ENCODE assay signal across 1 cellular context in genomic region chr15:67542462-67543347, GRCh38.
TF ChIP-seq lines count a peak whose summit lies in the region.

Gene MAP2K5, plus strand, starts transcription at chr15:67542703. Its CDS starts 633 bp downstream, at chr15:67543336.

TF ChIP-seq in H1, 55 proteins besides CTCF, POLR2A, EP300 and RAD21 (continued from another document):
- TF ChIP-seq USF2 (IDR thresholded peaks at IDR 0.05; ENCODE audit: low read length) (no peak), EGR1 (IDR thresholded peaks at IDR 0.05; ENCODE audit: borderline replicate concordance, low read depth, low read length) (peak; percentile 24; the same call in 1 of the 2 replicates), FOSL1 (IDR thresholded peaks at IDR 0.05; ENCODE audit: insufficient read depth, low read depth, low read length) (0 out of 2 replicates have a peak, but pooled peaks have one; percentile 6), RBBP5 (IDR thresholded peaks at IDR 0.05; ENCODE audit: borderline replicate concordance, low read depth, low read length) (peak; percentile 76), GABPA (IDR thresholded peaks at IDR 0.05; ENCODE audit: borderline replicate concordance, insufficient read depth, low read length) (peak; percentile 34; the same call in 1 of the 2 replicates), SAP30 (IDR thresholded peaks at IDR 0.05; ENCODE audit: insufficient read depth, insufficient replicate concordance, low read length) (peak; percentile 41), SRF (IDR thresholded peaks at IDR 0.05; ENCODE audit: low read depth, low read length) (no peak), BACH1 (IDR thresholded peaks at IDR 0.05; ENCODE audit: low read length) (no peak), SIN3A (conservative IDR thresholded peaks at IDR 0.05 in 1 of 2, IDR thresholded peaks at IDR 0.05 in 1 of 2; ENCODE audit: low read depth in 1 of 2, low read length in 2 of 2) (no peak)
